ENCODE assay signal across 12 cellular contexts in genomic region chr6:112245511-112246203, GRCh38. TPM values are rescaled to one million over a fixed set of nuclear protein-coding genes. Genes with fewer than 3 reads are reported as not detected.
DNase-seq lines count a peak whose midpoint lies in the region; ATAC-seq and TF ChIP-seq lines count a peak whose summit lies in the region.
"Had no signal": no experiment of that assay in that cellular context is flagged by ENCODE, and none has a peak within 500 bp of the region (broad histone marks: within the 10 kb centered on the region; RNA-seq: fewer than 3 reads in every experiment).

No MANE protein-coding gene starts in this region.

- no peak overlapping the region for H3K18ac ChIP-seq in mesendoderm (ENCODE audit: low read length)

- H3K79me2 ChIP-seq in mesendoderm (ENCODE audit: control insufficient read depth, insufficient read depth, low read length), result no peaks in the 10 kb centered on the region

- no peak overlapping the region for H4K8ac ChIP-seq in mesendoderm (ENCODE audit: low read depth, low read length)

- H3K4me3 Mint-ChIP-seq in HFFc6, result peak overlapping the region; percentile 49
- H3K4me3 Mint-ChIP-seq: activated CD4-positive, alpha-beta memory T cell treated with anti-CD3 and anti-CD28 coated beads, Interleukin-2, amount 10 ng/mL, durations not matched to agents 7 days and 5 days had no signal

- no peak overlapping the region for H2BK120ac ChIP-seq in mesendoderm (ENCODE audit: low read depth, low read length)

- ATAC-seq in lower lobe of right lung (no peak), thoracic aorta (ENCODE audit: insufficient number of reproducible peaks, low FRiP score, low read depth) (no peak)

- no peak overlapping the region for H2BK15ac ChIP-seq in mesendoderm (replicated peaks; ENCODE audit: low read depth)

- no peak overlapping the region for H3K4ac ChIP-seq in mesendoderm (ENCODE audit: low read depth, low read length)

- intact Hi-C loops in lower lobe of right lung (cut with DNase I) (no loop called here), lower leg skin (cut with DNase I; ENCODE audit: low total_unique reads) (no loop called here)

- no peak overlapping the region for H3K23ac ChIP-seq in mesendoderm (ENCODE audit: low read length)

- 50 to 59% methylated on average over 5 of the region's 5 CpGs for WGBS in lower leg skin, 2 donors
- WGBS in mesendoderm (ENCODE audit: extremely low coverage, insufficient coverage, low lambda C conversion rate), result no CpG with 5 or more reads among the region's 5 CpGs

- no peak overlapping the region for H3K56ac ChIP-seq in mesendoderm (ENCODE audit: low read length)

- H3K4me3 ChIP-seq in choroid plexus epithelial cell (ENCODE audit: low read depth, low read length) (no peak overlapping the region), lower lobe of right lung (no peak overlapping the region), thoracic aorta (peak overlapping the region; percentile 8), lower leg skin (ENCODE audit: low read depth, poor library complexity, severe bottlenecking) (no peak overlapping the region), mesendoderm (ENCODE audit: low read length) (no peak overlapping the region)

- no peak for TF ChIP-seq POLR2A in lower leg skin (IDR thresholded peaks at IDR 0.05)

- DNase-seq in HFFc6, result peak; percentile 38
- peak; percentile 66 for DNase-seq in choroid plexus epithelial cell (ENCODE audit: low read depth)
- no peak for DNase-seq in lower lobe of right lung
- DNase-seq in thoracic aorta (ENCODE audit: low spot score), result no peak
- no peak for DNase-seq in NCI-H774 (lab: John Stamatoyannopoulos, UW)
- DNase-seq in lower leg skin (ENCODE audit: low spot score in 2 of 2), result no peak
- no peak for DNase-seq in NOMO-1 (lab: John Stamatoyannopoulos, UW; ENCODE audit: unreplicated experiment in 2 of 2)
- no peak for DNase-seq in mesendoderm
- DNase-seq: activated CD4-positive, alpha-beta memory T cell treated with anti-CD3 and anti-CD28 coated beads, Interleukin-2, amount 10 ng/mL, durations not matched to agents 7 days and 5 days; activated naive CD4-positive, alpha-beta T cell; NCI-H1694 had no signal

- H3K27me3 ChIP-seq in lower lobe of right lung (ENCODE audit: low read depth), result no peaks in the 10 kb centered on the region
- H3K27me3 ChIP-seq in thoracic aorta (replicated peaks; ENCODE audit: insufficient read depth), result no peaks in the 10 kb centered on the region
- no peaks in the 10 kb centered on the region for H3K27me3 ChIP-seq in mesendoderm (ENCODE audit: insufficient read depth, low read length, poor library complexity)

- H3K27ac Mint-ChIP-seq in HFFc6, result peak overlapping the region; percentile 62
- H3K27ac Mint-ChIP-seq: activated CD4-positive, alpha-beta memory T cell treated with anti-CD3 and anti-CD28 coated beads, Interleukin-2, amount 10 ng/mL, durations not matched to agents 7 days and 5 days had no signal

- H2AK5ac ChIP-seq in mesendoderm (ENCODE audit: low read length), result no peak overlapping the region

- H3K36me3 ChIP-seq in lower lobe of right lung (no peaks in the 10 kb centered on the region), thoracic aorta (no peaks in the 10 kb centered on the region), mesendoderm (ENCODE audit: control insufficient read depth, insufficient read depth, low read length) (no peaks in the 10 kb centered on the region)

- H4K5ac ChIP-seq in mesendoderm (ENCODE audit: low read length), result no peak overlapping the region

- no peak overlapping the region for H3K9ac ChIP-seq in mesendoderm (ENCODE audit: low read length)

- TF ChIP-seq CTCF in HFFc6 (IDR thresholded peaks at IDR 0.05), result no peak
- TF ChIP-seq CTCF in choroid plexus epithelial cell (conservative IDR thresholded peaks at IDR 0.05; ENCODE audit: low read depth, low read length), result no peak
- no peak for TF ChIP-seq CTCF in lower lobe of right lung (IDR thresholded peaks at IDR 0.05)
- no peak for TF ChIP-seq CTCF in thoracic aorta (IDR thresholded peaks at IDR 0.05)
- no peak for TF ChIP-seq CTCF in lower leg skin (IDR thresholded peaks at IDR 0.05)

- peaks cover 90% of the 10 kb centered on the region for H3K4me1 Mint-ChIP-seq in HFFc6 (ENCODE audit: low read depth)

- no peaks in the 10 kb centered on the region for H3K9me3 Mint-ChIP-seq in HFFc6
- H3K9me3 Mint-ChIP-seq: activated CD4-positive, alpha-beta memory T cell treated with anti-CD3 and anti-CD28 coated beads, Interleukin-2, amount 10 ng/mL, durations not matched to agents 7 days and 5 days had no signal

- H3K4me1 ChIP-seq in lower lobe of right lung (peaks cover 35% of the 10 kb centered on the region), thoracic aorta (ENCODE audit: control insufficient read depth in 1 of 2, low read depth in 2 of 2) (peaks cover 16 to 51% of the 10 kb centered on the region in 2 donors), mesendoderm (ENCODE audit: control insufficient read depth, low read depth, low read length) (peaks cover 7% of the 10 kb centered on the region)

- H3K9me3 ChIP-seq in lower lobe of right lung (no peaks in the 10 kb centered on the region), thoracic aorta (no peaks in the 10 kb centered on the region)

- H3K79me1 ChIP-seq in mesendoderm (ENCODE audit: low read length), result no peaks in the 10 kb centered on the region

- no peak overlapping the region for H3K4me2 ChIP-seq in mesendoderm (ENCODE audit: low read length)

- no peak overlapping the region for H2BK5ac ChIP-seq in mesendoderm (ENCODE audit: low read length)

- H3K27me3 Mint-ChIP-seq in HFFc6 (ENCODE audit: insufficient read depth), result no peaks in the 10 kb centered on the region; the same call in none of the 2 replicates

- peaks cover 27% of the 10 kb centered on the region for H3K36me3 Mint-ChIP-seq in HFFc6 (ENCODE audit: low read depth)

- peak overlapping the region; percentile 63 for H3K27ac ChIP-seq in lower lobe of right lung
- H3K27ac ChIP-seq in thoracic aorta, result peak overlapping the region; percentile 34 to 39
- no peak overlapping the region for H3K27ac ChIP-seq in mesendoderm (ENCODE audit: low read depth, low read length)

RNA-seq across cellular contexts. Expression of gene LAMA4, which starts 8.7 kb away (rescaled TPM):
- total RNA-seq in HFFc6 (2021; fragmentation: NEBNext Ultra II Directional; extraction: Animal tissue kit (Norgen Biotek cat#: 25700)), result 100 to 1,000 TPM in 2 of 6 experiments, 10 to 100 TPM in 4; 80.6 to 130 (median 89.8) TPM
- total RNA-seq in lower lobe of right lung (91.2 TPM), thoracic aorta (10 to 100 TPM; 34.9 to 66.7 TPM), lower leg skin (10 to 100 TPM; 11.0 to 18.7 (median 17.4) TPM)
- 3.3 TPM for polyA plus RNA-seq in mesendoderm (2013, experiment 1 of 2)
- 1.6 TPM for polyA plus RNA-seq in mesendoderm (2013, experiment 2 of 2)
- total RNA-seq: activated CD4-positive, alpha-beta memory T cell treated with anti-CD3 and anti-CD28 coated beads, Interleukin-2, amount 10 ng/mL, durations not matched to agents 7 days and 5 days; T-helper 1 cell treated with Interleukin-12 subunit alpha and Interleukin-12 subunit beta and Interleukin-4 antibody, amounts not matched to agents 30 ng/mL and 1 ng/mL, for 36 hours had no signal

Comparison
In these comparisons a context has a peak if more than half of its experiments do, and no peak if none do; other contexts are left out.
1. DNase-seq: peak in HFFc6 (single experiment) and choroid plexus epithelial cell (single experiment); none in lower lobe of right lung (single experiment), thoracic aorta (single experiment), NCI-H774 (single experiment), lower leg skin (0 of 2), NOMO-1 (0 of 2) and mesendoderm (single experiment).